8 cellular contexts compared by ENCODE assay signal in the genomic region with DNA sequence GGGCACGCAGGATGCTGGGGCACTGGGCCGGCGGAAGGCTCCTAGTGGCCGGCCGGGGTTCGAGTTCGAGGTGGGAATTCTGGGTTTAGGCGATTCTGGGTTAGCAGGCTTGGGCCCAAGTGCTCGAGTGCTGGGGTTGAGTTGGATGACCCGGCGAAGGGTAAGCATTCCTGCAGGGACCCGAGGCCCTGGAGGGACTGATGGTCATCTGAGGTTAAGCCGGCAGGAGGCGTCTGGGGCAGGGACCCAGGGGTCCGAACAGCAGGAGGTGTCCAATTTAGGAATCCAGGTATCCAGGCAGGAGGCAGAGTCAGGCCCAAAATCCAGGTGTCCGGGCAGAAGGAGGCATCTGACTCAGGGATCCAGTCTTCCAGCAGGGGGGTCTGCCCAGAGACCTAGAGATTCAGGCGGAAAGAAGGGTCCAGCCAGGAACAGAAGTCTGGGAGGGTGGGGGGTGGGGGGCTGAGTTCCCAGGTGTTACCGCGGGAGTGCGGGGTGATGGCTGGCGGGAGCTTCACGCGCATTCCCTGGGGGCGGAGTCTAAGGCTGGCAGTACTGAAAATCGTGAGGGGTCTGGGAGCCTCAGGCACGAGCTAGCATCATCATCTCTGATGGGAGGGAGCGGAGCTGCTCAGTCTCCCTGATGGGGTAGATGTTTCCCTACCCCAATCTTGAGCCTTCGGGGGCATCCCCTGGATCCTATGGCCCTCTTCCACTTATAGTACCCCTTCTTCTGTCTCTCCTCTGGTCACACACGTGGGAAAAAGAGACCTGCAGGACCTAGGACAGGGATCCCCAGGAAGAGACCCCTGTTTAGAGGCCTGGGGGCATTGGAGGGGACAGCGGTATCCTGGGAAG. TPM values are rescaled to one million over a fixed set of nuclear protein-coding genes. Genes with fewer than 3 reads are reported as not detected.
A peak's percentile ranks its signal among the peaks of the same experiment; 100 is the strongest.
DNase-seq lines count a peak whose midpoint lies in the region; ATAC-seq and TF ChIP-seq lines count a peak whose summit lies in the region.

No MANE protein-coding gene starts in this region.

- H3K27ac ChIP-seq in iPS-18a (ENCODE audit: low read length), result no peak overlapping the region
- no peak overlapping the region for H3K27ac ChIP-seq in thoracic aorta

- peak overlapping the region; percentile 75 for H3K9ac ChIP-seq in iPS-18a (ENCODE audit: low read length)

- CTCF ChIA-PET in activated CD4-positive, alpha-beta memory T cell treated with anti-CD3 and anti-CD28 coated beads for 36 hours (lab: Charles Lee), result interaction anchor here (0.7 to 7.7 kb wide), 3 partner anchors 27 to 93 kb away, joined by 3 to 257 read pairs (median 4); no protein-coding TSS in a partner anchor

- H3K36me3 Mint-ChIP-seq in stimulated activated naive CD8-positive, alpha-beta T cell treated with anti-CD3 and anti-CD28 coated beads, Interleukin-15, Interleukin-2, amounts not matched to agents 100 ng/mL and 50 ng/mL, for 24 hours (ENCODE audit: low read depth), result no peaks in the 10 kb centered on the region
- H3K36me3 Mint-ChIP-seq in activated CD4-positive, alpha-beta memory T cell treated with anti-CD3 and anti-CD28 coated beads for 36 hours, result no peaks in the 10 kb centered on the region

- H3K27me3 ChIP-seq in iPS-18a (ENCODE audit: control insufficient read depth, insufficient read depth, low read length) (no peaks in the 10 kb centered on the region), thoracic aorta (replicated peaks; ENCODE audit: insufficient read depth) (no peaks in the 10 kb centered on the region)

- no peaks in the 10 kb centered on the region for H3K9me3 Mint-ChIP-seq in stimulated activated naive CD8-positive, alpha-beta T cell treated with anti-CD3 and anti-CD28 coated beads, Interleukin-15, Interleukin-2, amounts not matched to agents 100 ng/mL and 50 ng/mL, for 24 hours
- H3K9me3 Mint-ChIP-seq in activated CD4-positive, alpha-beta memory T cell treated with anti-CD3 and anti-CD28 coated beads for 36 hours, result no peaks in the 10 kb centered on the region

- TF ChIP-seq CTCF in thoracic aorta (IDR thresholded peaks at IDR 0.05), result peak; percentile 3

- H3K9me3 ChIP-seq in iPS-18a (ENCODE audit: control insufficient read depth, low read depth, low read length) (no peaks in the 10 kb centered on the region), thoracic aorta (no peaks in the 10 kb centered on the region)

- no peak for DNase-seq in stimulated activated naive CD8-positive, alpha-beta T cell treated with anti-CD3 and anti-CD28 coated beads, Interleukin-15, Interleukin-2, amounts not matched to agents 100 U/mL and 50 U/mL, for 24 hours
- DNase-seq in activated CD4-positive, alpha-beta memory T cell treated with anti-CD3 and anti-CD28 coated beads for 36 hours, result no peak
- DNase-seq in thoracic aorta (ENCODE audit: low spot score) (no peak), HPDE6-E6E7 (ENCODE audit: extremely low spot score) (no peak), NCI-H524 treated with DMSO at 0.1 percent for 48 hours (lab: John Stamatoyannopoulos, UW) (no peak)

- H3K4me1 ChIP-seq in iPS-18a (ENCODE audit: control insufficient read depth, low read depth, low read length), result peaks cover 10% of the 10 kb centered on the region
- H3K4me1 ChIP-seq in thoracic aorta (ENCODE audit: control insufficient read depth in 1 of 2, low read depth in 2 of 2), result peaks cover 11 to 25% of the 10 kb centered on the region in 2 donors

- intact Hi-C loops in activated CD4-positive, alpha-beta memory T cell treated with anti-CD3 and anti-CD28 coated beads for 36 hours (cut with micrococcal nuclease), result loop anchor here (1.0 to 10.0 kb wide), 6 partner anchors 28 to 298 kb away; partner anchors contain the start of gene AHDC1

- no peaks in the 10 kb centered on the region for H3K27me3 Mint-ChIP-seq in stimulated activated naive CD8-positive, alpha-beta T cell treated with anti-CD3 and anti-CD28 coated beads, Interleukin-15, Interleukin-2, amounts not matched to agents 100 ng/mL and 50 ng/mL, for 24 hours
- H3K27me3 Mint-ChIP-seq in activated CD4-positive, alpha-beta memory T cell treated with anti-CD3 and anti-CD28 coated beads for 36 hours, result no peaks in the 10 kb centered on the region

- H3K36me3 ChIP-seq in iPS-18a (ENCODE audit: control insufficient read depth, low read depth, low read length) (no peaks in the 10 kb centered on the region), thoracic aorta (no peaks in the 10 kb centered on the region)

- peak overlapping the region; percentile 38 for H3K27ac Mint-ChIP-seq in stimulated activated naive CD8-positive, alpha-beta T cell treated with anti-CD3 and anti-CD28 coated beads, Interleukin-15, Interleukin-2, amounts not matched to agents 100 ng/mL and 50 ng/mL, for 24 hours
- H3K27ac Mint-ChIP-seq in activated CD4-positive, alpha-beta memory T cell treated with anti-CD3 and anti-CD28 coated beads for 36 hours, result no peak overlapping the region

- no peak for ATAC-seq in stimulated activated naive CD8-positive, alpha-beta T cell treated with anti-CD3 and anti-CD28 coated beads, Interleukin-15, Interleukin-2, amounts not matched to agents 100 U/mL and 50 U/mL, for 24 hours
- peak; percentile 13 for ATAC-seq in thoracic aorta (ENCODE audit: insufficient number of reproducible peaks, low FRiP score, low read depth)
- ATAC-seq in GM21447 (IDR thresholded peaks at IDR 0.05; ENCODE audit: unreplicated experiment), result no peak

- peak overlapping the region; percentile 81 for H3K4me3 ChIP-seq in iPS-18a (ENCODE audit: low read length)
- H3K4me3 ChIP-seq in thoracic aorta, result peak overlapping the region; percentile 77

- peak overlapping the region; percentile 82 for H3K4me3 Mint-ChIP-seq in stimulated activated naive CD8-positive, alpha-beta T cell treated with anti-CD3 and anti-CD28 coated beads, Interleukin-15, Interleukin-2, amounts not matched to agents 100 ng/mL and 50 ng/mL, for 24 hours
- peak overlapping the region; percentile 78 for H3K4me3 Mint-ChIP-seq in activated CD4-positive, alpha-beta memory T cell treated with anti-CD3 and anti-CD28 coated beads for 36 hours

- POLR2A ChIA-PET in activated CD4-positive, alpha-beta memory T cell treated with anti-CD3 and anti-CD28 coated beads for 36 hours (lab: Charles Lee), result no interaction called here

- H3K4me1 Mint-ChIP-seq in stimulated activated naive CD8-positive, alpha-beta T cell treated with anti-CD3 and anti-CD28 coated beads, Interleukin-15, Interleukin-2, amounts not matched to agents 100 ng/mL and 50 ng/mL, for 24 hours (ENCODE audit: low read depth), result peaks cover 17% of the 10 kb centered on the region
- peaks cover 13% of the 10 kb centered on the region for H3K4me1 Mint-ChIP-seq in activated CD4-positive, alpha-beta memory T cell treated with anti-CD3 and anti-CD28 coated beads for 36 hours (ENCODE audit: low read depth)

RNA-seq across cellular contexts. Expression of gene GPR3, which starts 0.6 kb away (rescaled TPM):
- 1 to 10 TPM; 1.3 to 1.5 TPM for total RNA-seq in activated CD4-positive, alpha-beta memory T cell treated with anti-CD3 and anti-CD28 coated beads for 36 hours
- total RNA-seq in thoracic aorta, result not detected

RNA-seq across cellular contexts. Expression of gene CD164L2, which starts 9.9 kb away (rescaled TPM):
- not detected for total RNA-seq in activated CD4-positive, alpha-beta memory T cell treated with anti-CD3 and anti-CD28 coated beads for 36 hours
- not detected for total RNA-seq in thoracic aorta

RNA-seq across cellular contexts. Expression of gene FCN3, which starts 18.4 kb away (rescaled TPM):
- total RNA-seq in activated CD4-positive, alpha-beta memory T cell treated with anti-CD3 and anti-CD28 coated beads for 36 hours, result not detected
- total RNA-seq in thoracic aorta, result 1 to 10 TPM; 3.5 to 4.5 TPM

RNA-seq across cellular contexts. Expression of gene MAP3K6, which starts 26.2 kb away (rescaled TPM):
- 1 to 10 TPM; 8.2 to 9.7 TPM for total RNA-seq in activated CD4-positive, alpha-beta memory T cell treated with anti-CD3 and anti-CD28 coated beads for 36 hours
- total RNA-seq in thoracic aorta, result 10 to 100 TPM; 78.6 to 85.6 TPM

RNA-seq across cellular contexts. Expression of gene SYTL1, which starts 51.2 kb away (rescaled TPM):
- total RNA-seq in activated CD4-positive, alpha-beta memory T cell treated with anti-CD3 and anti-CD28 coated beads for 36 hours, result 10 to 100 TPM; 27.3 to 30.4 TPM
- 1 to 10 TPM; 4.1 to 5.5 TPM for total RNA-seq in thoracic aorta

Comparison
In these comparisons a context has a peak if more than half of its experiments do, and no peak if none do; other contexts are left out.
1. RNA of gene FCN3, which starts 18.4 kb away (total RNA-seq): 3.5 to 4.5 TPM in thoracic aorta; not detected in activated CD4-positive, alpha-beta memory T cell treated with anti-CD3 and anti-CD28 coated beads for 36 hours; every median in the first group is over 4 times any median in the second.